Comparison of ENCODE assay signal across 12 cellular contexts in genomic region chr17:61401280-61402072, GRCh38. TPM values are rescaled to one million over a fixed set of nuclear protein-coding genes. Genes with fewer than 3 reads are reported as not detected.
A peak's percentile ranks its signal among the peaks of the same experiment; 100 is the strongest.
DNase-seq lines count a peak whose midpoint lies in the region; ATAC-seq and TF ChIP-seq lines count a peak whose summit lies in the region.
"Had no signal": no experiment of that assay in that cellular context is flagged by ENCODE, and none has a peak within 500 bp of the region (broad histone marks: within the 10 kb centered on the region; RNA-seq: fewer than 3 reads in every experiment).

No MANE protein-coding gene starts in this region.

- H3K27me3 ChIP-seq in lung (ENCODE audit: control insufficient read depth, insufficient read depth) (no peaks in the 10 kb centered on the region), testis (no peaks in the 10 kb centered on the region)

- no peak overlapping the region for H3K27ac Mint-ChIP-seq in activated CD4-positive, alpha-beta T cell treated with anti-CD3 and anti-CD28 coated beads for 36 hours
- H3K27ac Mint-ChIP-seq in brain: peak overlapping the region in 3 of 5 experiments; percentile 35 to 62 (median 62)

- no peaks in the 10 kb centered on the region for H3K9me3 Mint-ChIP-seq in activated CD4-positive, alpha-beta T cell treated with anti-CD3 and anti-CD28 coated beads for 36 hours (ENCODE audit: low read depth)
- H3K9me3 Mint-ChIP-seq in brain: peaks cover 0 to 8% (median 5%) of the 10 kb centered on the region in 5 experiments

- H3K9me3 ChIP-seq in lung (ENCODE audit: control insufficient read depth in 2 of 2, insufficient read depth in 1 of 2, low read length in 1 of 2) (peaks cover 0 to 9% of the 10 kb centered on the region in 2 donors), testis (no peaks in the 10 kb centered on the region)

- no peak for ATAC-seq in activated CD4-positive, alpha-beta T cell treated with anti-CD3 and anti-CD28 coated beads for 36 hours
- no peak for ATAC-seq in lung (ENCODE audit: insufficient read depth, low FRiP score)

- H3K4me1 Mint-ChIP-seq in activated CD4-positive, alpha-beta T cell treated with anti-CD3 and anti-CD28 coated beads for 36 hours: peaks cover 37% of the 10 kb centered on the region
- peaks cover 32% of the 10 kb centered on the region for H3K4me1 Mint-ChIP-seq in brain

- H3K4me1 ChIP-seq in lung (ENCODE audit: control insufficient read depth in 2 of 2, insufficient read depth in 2 of 2, low read length in 2 of 2) (peaks cover 0 to 18% of the 10 kb centered on the region in 2 donors), testis (peaks cover 20% of the 10 kb centered on the region)

- H3K27me3 Mint-ChIP-seq in activated CD4-positive, alpha-beta T cell treated with anti-CD3 and anti-CD28 coated beads for 36 hours: peaks cover 55% of the 10 kb centered on the region
- H3K27me3 Mint-ChIP-seq in brain: peaks cover 91% of the 10 kb centered on the region

- H3K4me3 ChIP-seq in lung (peak overlapping the region; percentile 87), testis (peak overlapping the region; percentile 68 to 78)
- H3K4me3 ChIP-seq: BLaER1 had no signal

- peak overlapping the region; percentile 32 for H3K4me3 Mint-ChIP-seq in activated CD4-positive, alpha-beta T cell treated with anti-CD3 and anti-CD28 coated beads for 36 hours
- peak overlapping the region in 4 of 5 experiments; percentile 77 to 88 (median 80) for H3K4me3 Mint-ChIP-seq in brain

- POLR2A ChIA-PET in activated CD4-positive, alpha-beta T cell treated with anti-CD3 and anti-CD28 coated beads for 36 hours (lab: Charles Lee): no interaction called here

- TF ChIP-seq POLR2A in testis (IDR thresholded peaks at IDR 0.05): no peak

- 13 to 33% methylated on average over 29 of the region's 29 CpGs for WGBS in lung, 2 donors
- 21 to 30% methylated on average over 23 to 29 of the region's 29 CpGs for WGBS in testis, 2 donors

- no peak for DNase-seq in activated CD4-positive, alpha-beta T cell treated with anti-CD3 and anti-CD28 coated beads for 36 hours
- DNase-seq in activated CD4-positive, alpha-beta T cell treated with anti-CD3 and anti-CD28 coated beads for 4 hours: no peak
- DNase-seq in lung (ENCODE audit: low spot score) (no peak), testis (no peak), NCI-H146 (lab: John Stamatoyannopoulos, UW) (no peak), Ammon's horn (ENCODE audit: low spot score) (no peak)
- no peak for DNase-seq in stimulated activated CD4-positive, alpha-beta T cell treated with anti-CD3 and anti-CD28 coated beads, Interleukin-15, amount 100 ng/mL, for 24 hours
- DNase-seq: central memory CD4-positive, alpha-beta T cell had no signal

- TF ChIP-seq CTCF in brain (conservative IDR thresholded peaks at IDR 0.05) (no peak), lung (IDR thresholded peaks at IDR 0.05; ENCODE audit: control extremely low read depth, extremely low read depth) (no peak), testis (IDR thresholded peaks at IDR 0.05) (no peak)

- H3K27ac ChIP-seq in lung (ENCODE audit: low read depth in 1 of 2, low read length in 1 of 2) (peak overlapping the region in 1 of 2 donors; percentile 81), testis (peak overlapping the region; percentile 94 to 95)
- H3K27ac ChIP-seq: BLaER1 had no signal

- intact Hi-C loops in activated CD4-positive, alpha-beta T cell treated with anti-CD3 and anti-CD28 coated beads for 36 hours (cut with DNase I, micrococcal nuclease): loop anchor here in 1 of 2 experiments (5.0 kb wide), 1 partner anchor 679 kb away; no protein-coding TSS in a partner anchor
- intact Hi-C loops in testis (cut with DNase I; ENCODE audit: low total_unique reads): loop anchor here (10.0 kb wide), 1 partner anchor 147 kb away; no protein-coding TSS in a partner anchor

- no peaks in the 10 kb centered on the region for H3K36me3 Mint-ChIP-seq in activated CD4-positive, alpha-beta T cell treated with anti-CD3 and anti-CD28 coated beads for 36 hours (ENCODE audit: low read depth)
- H3K36me3 Mint-ChIP-seq in brain: no peaks in the 10 kb centered on the region

- CTCF ChIA-PET in activated CD4-positive, alpha-beta T cell treated with anti-CD3 and anti-CD28 coated beads for 36 hours (lab: Charles Lee): interaction anchor here (0.6 to 2.1 kb wide), 3 partner anchors 11 to 555 kb away, joined by 3 to 6 read pairs (median 3); no protein-coding TSS in a partner anchor

- H3K36me3 ChIP-seq in lung (ENCODE audit: control insufficient read depth in 2 of 2, insufficient read depth in 2 of 2, low read length in 2 of 2) (peaks cover 0 to 28% of the 10 kb centered on the region in 2 donors), testis (ENCODE audit: low read depth, missing control alignments) (no peaks in the 10 kb centered on the region)
- H3K36me3 ChIP-seq: BLaER1 had no signal

RNA-seq across cellular contexts. Expression of gene TBX2, which starts 1.8 kb away (rescaled TPM):
- not detected for total RNA-seq in activated CD4-positive, alpha-beta T cell treated with anti-CD3 and anti-CD28 coated beads for 36 hours
- polyA plus RNA-seq in brain (ENCODE audit: insufficient read depth, low read depth, low replicate concordance) (5.5 TPM), lung (10 to 100 TPM; 44.5 to 52.2 TPM), testis (ENCODE audit: insufficient read depth, low read depth, low replicate concordance) (14.8 TPM)
- total RNA-seq in lung (100 to 1,000 TPM; 106 to 155 TPM), testis (10 to 100 TPM; 20.1 to 29.6 TPM)

RNA-seq across cellular contexts. Expression of gene TBX4, which starts 50.7 kb away (rescaled TPM):
- not detected for total RNA-seq in activated CD4-positive, alpha-beta T cell treated with anti-CD3 and anti-CD28 coated beads for 36 hours
- polyA plus RNA-seq in brain (ENCODE audit: insufficient read depth, low read depth, low replicate concordance) (not detected), lung (10 to 100 TPM in 1 of 2 donors, 1 to 10 TPM in 1; 6.1 to 15.3 TPM), testis (ENCODE audit: insufficient read depth, low read depth, low replicate concordance) (3.2 TPM)
- total RNA-seq in lung (10 to 100 TPM; 28.7 to 53.7 TPM), testis (1 to 10 TPM; 1.5 to 1.7 TPM)
- total RNA-seq: omental fat pad, SK-MEL-5 had no signal

Comparison
In these comparisons a context has a peak if more than half of its experiments do, and no peak if none do; other contexts are left out.
1. RNA of gene TBX2, which starts 1.8 kb away (total RNA-seq): 106 to 155 TPM in lung and 20.1 to 29.6 TPM in testis; not detected in activated CD4-positive, alpha-beta T cell treated with anti-CD3 and anti-CD28 coated beads for 36 hours; every median in the first group is over 10 times any median in the second.
2. RNA of gene TBX4, which starts 50.7 kb away (total RNA-seq): 28.7 to 53.7 TPM in lung; 1.5 to 1.7 TPM in testis and not detected in activated CD4-positive, alpha-beta T cell treated with anti-CD3 and anti-CD28 coated beads for 36 hours; every median in the first group is over 10 times any median in the second.